Comparison of ENCODE assay signal across 10 cellular contexts in genomic region chr3:99355465-99355864, GRCh38.
"Had no signal": no experiment of that assay in that cellular context is flagged by ENCODE, and none has a peak within 500 bp of the region (broad histone marks: within the 10 kb centered on the region; RNA-seq: fewer than 3 reads in every experiment).

No MANE protein-coding gene starts in this region.

- H3K27me3 Mint-ChIP-seq: naive thymus-derived CD4-positive, alpha-beta T cell had no signal

- DNase-seq: activated CD4-positive, alpha-beta T cell treated with anti-CD3 and anti-CD28 coated beads for 4 hours; activated naive CD4-positive, alpha-beta T cell; aorta; effector CD8-positive, alpha-beta T cell; hippocampal formation; naive thymus-derived CD4-positive, alpha-beta T cell; T-helper 9 cell had no signal

- H3K27me3 ChIP-seq: tibial nerve had no signal

- H3K27ac Mint-ChIP-seq: activated T-helper 1 cell treated with anti-CD3 and anti-CD28 coated beads, Interleukin-12 subunit alpha, Interleukin-12 subunit beta, Interleukin-2, Interleukin-4 antibody, amounts not matched to agents 30 ng/mL and 10 ng/mL and 1 ng/mL, durations not matched to agents 14 hours and 24 hours and 36 hours; naive thymus-derived CD4-positive, alpha-beta T cell had no signal

- H3K4me3 Mint-ChIP-seq: activated T-helper 1 cell treated with anti-CD3 and anti-CD28 coated beads, Interleukin-12 subunit alpha, Interleukin-12 subunit beta, Interleukin-2, Interleukin-4 antibody, amounts not matched to agents 30 ng/mL and 10 ng/mL and 1 ng/mL, durations not matched to agents 14 hours and 24 hours and 36 hours; naive thymus-derived CD4-positive, alpha-beta T cell had no signal

- H3K4me1 ChIP-seq: parathyroid adenoma, tibial nerve had no signal

- H3K36me3 Mint-ChIP-seq: naive thymus-derived CD4-positive, alpha-beta T cell had no signal

- H3K4me3 ChIP-seq: tibial nerve had no signal

- H3K27ac ChIP-seq: parathyroid adenoma, tibial nerve had no signal

- H3K4me1 Mint-ChIP-seq: naive thymus-derived CD4-positive, alpha-beta T cell had no signal

- ATAC-seq: naive thymus-derived CD4-positive, alpha-beta T cell had no signal

- H3K36me3 ChIP-seq: tibial nerve had no signal
